1 cellular context compared by ENCODE assay signal in the genomic region with DNA sequence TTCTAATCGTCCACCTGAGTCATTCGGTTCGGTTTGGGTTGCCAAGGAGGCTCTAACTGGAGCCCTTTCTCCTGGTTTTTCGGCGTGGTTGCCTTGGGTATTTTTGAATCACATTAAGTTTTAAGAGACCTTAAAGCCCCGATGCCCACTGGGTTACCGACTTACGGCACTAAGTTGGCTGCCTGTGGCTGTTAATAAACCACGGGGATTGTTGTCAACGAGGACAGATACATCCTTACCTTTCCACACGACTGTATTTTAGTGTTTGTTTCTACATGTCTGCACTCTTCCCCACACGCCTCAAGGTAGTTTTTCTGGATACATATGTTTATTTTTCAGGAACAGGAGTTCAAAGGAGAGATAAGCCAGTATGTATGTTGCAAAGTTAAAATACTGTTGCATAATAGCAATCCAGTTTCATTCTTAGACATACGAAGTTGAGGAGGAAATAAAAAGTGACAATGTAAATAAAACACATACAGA.
TF ChIP-seq lines count a peak whose summit lies in the region.

No MANE protein-coding gene starts in this region.

TF ChIP-seq in K562, 482 proteins besides CTCF, POLR2A, EP300 and RAD21 (continued from another document):
- TF ChIP-seq, protein P1, sequence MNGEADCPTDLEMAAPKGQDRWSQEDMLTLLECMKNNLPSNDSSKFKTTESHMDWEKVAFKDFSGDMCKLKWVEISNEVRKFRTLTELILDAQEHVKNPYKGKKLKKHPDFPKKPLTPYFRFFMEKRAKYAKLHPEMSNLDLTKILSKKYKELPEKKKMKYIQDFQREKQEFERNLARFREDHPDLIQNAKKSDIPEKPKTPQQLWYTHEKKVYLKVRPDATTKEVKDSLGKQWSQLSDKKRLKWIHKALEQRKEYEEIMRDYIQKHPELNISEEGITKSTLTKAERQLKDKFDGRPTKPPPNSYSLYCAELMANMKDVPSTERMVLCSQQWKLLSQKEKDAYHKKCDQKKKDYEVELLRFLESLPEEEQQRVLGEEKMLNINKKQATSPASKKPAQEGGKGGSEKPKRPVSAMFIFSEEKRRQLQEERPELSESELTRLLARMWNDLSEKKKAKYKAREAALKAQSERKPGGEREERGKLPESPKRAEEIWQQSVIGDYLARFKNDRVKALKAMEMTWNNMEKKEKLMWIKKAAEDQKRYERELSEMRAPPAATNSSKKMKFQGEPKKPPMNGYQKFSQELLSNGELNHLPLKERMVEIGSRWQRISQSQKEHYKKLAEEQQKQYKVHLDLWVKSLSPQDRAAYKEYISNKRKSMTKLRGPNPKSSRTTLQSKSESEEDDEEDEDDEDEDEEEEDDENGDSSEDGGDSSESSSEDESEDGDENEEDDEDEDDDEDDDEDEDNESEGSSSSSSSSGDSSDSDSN (IDR thresholded peaks at IDR 0.05; ENCODE audit: borderline replicate concordance in 1 of 2, low read depth in 2 of 2, low read length in 2 of 2), result no peak
- TF ChIP-seq, protein P2, sequence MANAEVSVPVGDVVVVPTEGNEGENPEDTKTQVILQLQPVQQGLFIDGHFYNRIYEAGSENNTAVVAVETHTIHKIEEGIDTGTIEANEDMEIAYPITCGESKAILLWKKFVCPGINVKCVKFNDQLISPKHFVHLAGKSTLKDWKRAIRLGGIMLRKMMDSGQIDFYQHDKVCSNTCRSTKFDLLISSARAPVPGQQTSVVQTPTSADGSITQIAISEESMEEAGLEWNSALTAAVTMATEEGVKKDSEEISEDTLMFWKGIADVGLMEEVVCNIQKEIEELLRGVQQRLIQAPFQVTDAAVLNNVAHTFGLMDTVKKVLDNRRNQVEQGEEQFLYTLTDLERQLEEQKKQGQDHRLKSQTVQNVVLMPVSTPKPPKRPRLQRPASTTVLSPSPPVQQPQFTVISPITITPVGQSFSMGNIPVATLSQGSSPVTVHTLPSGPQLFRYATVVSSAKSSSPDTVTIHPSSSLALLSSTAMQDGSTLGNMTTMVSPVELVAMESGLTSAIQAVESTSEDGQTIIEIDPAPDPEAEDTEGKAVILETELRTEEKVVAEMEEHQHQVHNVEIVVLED (CRISPR knock-in tag; IDR thresholded peaks at IDR 0.05), result no peak
- TF ChIP-seq, protein P3, sequence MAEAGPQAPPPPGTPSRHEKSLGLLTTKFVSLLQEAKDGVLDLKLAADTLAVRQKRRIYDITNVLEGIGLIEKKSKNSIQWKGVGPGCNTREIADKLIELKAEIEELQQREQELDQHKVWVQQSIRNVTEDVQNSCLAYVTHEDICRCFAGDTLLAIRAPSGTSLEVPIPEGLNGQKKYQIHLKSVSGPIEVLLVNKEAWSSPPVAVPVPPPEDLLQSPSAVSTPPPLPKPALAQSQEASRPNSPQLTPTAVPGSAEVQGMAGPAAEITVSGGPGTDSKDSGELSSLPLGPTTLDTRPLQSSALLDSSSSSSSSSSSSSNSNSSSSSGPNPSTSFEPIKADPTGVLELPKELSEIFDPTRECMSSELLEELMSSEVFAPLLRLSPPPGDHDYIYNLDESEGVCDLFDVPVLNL (CRISPR knock-in tag; IDR thresholded peaks at IDR 0.05; ENCODE audit: low read depth), result no peak
- TF ChIP-seq CEBPG (CRISPR knock-in tag; IDR thresholded peaks at IDR 0.05) (peak; percentile 65; the same call in 1 of the 2 replicates), CEBPG (tag; conservative IDR thresholded peaks at IDR 0.05 in 1 of 2, IDR thresholded peaks at IDR 0.05 in 1 of 2) (peak; percentile 89 to 97), NR1H2 (CRISPR knock-in tag; IDR thresholded peaks at IDR 0.05) (no peak), DPF2 (IDR thresholded peaks at IDR 0.05) (0 out of 2 replicates have a peak, but pooled peaks have one; percentile 34), CREM (IDR thresholded peaks at IDR 0.05; ENCODE audit: low read depth) (no peak), CEBPB (tag; IDR thresholded peaks at IDR 0.05) (peak; percentile 96), ARNT (IDR thresholded peaks at IDR 0.05) (peak in 1 of 2 experiments; percentile 73; a peak in 1 of 4 replicates), KAT8 (IDR thresholded peaks at IDR 0.05; ENCODE audit: low read depth) (no peak), KDM1A (IDR thresholded peaks at IDR 0.05) (no peak), PHF20 (IDR thresholded peaks at IDR 0.05; ENCODE audit: partially characterized antibody) (no peak), NFE2L1 (tag; IDR thresholded peaks at IDR 0.05; ENCODE audit: borderline replicate concordance, low read depth) (no peak), CBX2 (IDR thresholded peaks at IDR 0.05; ENCODE audit: insufficient read depth, low read length, poor library complexity, severe bottlenecking) (no peak), ZNF184 (CRISPR knock-in tag; IDR thresholded peaks at IDR 0.05) (no peak), ZNF263 (CRISPR knock-in tag; IDR thresholded peaks at IDR 0.05; ENCODE audit: borderline replicate concordance) (no peak), LEF1 (IDR thresholded peaks at IDR 0.05) (peak; percentile 41; the same call in 1 of the 2 replicates), SRSF7 (optimal IDR thresholded peaks at IDR 0.05; ENCODE audit: low read depth, low read length) (no peak)
- TF ChIP-seq, protein P4, sequence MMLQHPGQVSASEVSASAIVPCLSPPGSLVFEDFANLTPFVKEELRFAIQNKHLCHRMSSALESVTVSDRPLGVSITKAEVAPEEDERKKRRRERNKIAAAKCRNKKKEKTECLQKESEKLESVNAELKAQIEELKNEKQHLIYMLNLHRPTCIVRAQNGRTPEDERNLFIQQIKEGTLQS (IDR thresholded peaks at IDR 0.05), result peak; percentile 47; the same call in 1 of the 2 replicates
- TF ChIP-seq, protein P4 (CRISPR knock-in tag; conservative IDR thresholded peaks at IDR 0.05), result no peak
- TF ChIP-seq, protein P5, sequence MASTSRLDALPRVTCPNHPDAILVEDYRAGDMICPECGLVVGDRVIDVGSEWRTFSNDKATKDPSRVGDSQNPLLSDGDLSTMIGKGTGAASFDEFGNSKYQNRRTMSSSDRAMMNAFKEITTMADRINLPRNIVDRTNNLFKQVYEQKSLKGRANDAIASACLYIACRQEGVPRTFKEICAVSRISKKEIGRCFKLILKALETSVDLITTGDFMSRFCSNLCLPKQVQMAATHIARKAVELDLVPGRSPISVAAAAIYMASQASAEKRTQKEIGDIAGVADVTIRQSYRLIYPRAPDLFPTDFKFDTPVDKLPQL (IDR thresholded peaks at IDR 0.05; ENCODE audit: extremely low read depth, insufficient read length), result no peak
- TF ChIP-seq, protein P6, sequence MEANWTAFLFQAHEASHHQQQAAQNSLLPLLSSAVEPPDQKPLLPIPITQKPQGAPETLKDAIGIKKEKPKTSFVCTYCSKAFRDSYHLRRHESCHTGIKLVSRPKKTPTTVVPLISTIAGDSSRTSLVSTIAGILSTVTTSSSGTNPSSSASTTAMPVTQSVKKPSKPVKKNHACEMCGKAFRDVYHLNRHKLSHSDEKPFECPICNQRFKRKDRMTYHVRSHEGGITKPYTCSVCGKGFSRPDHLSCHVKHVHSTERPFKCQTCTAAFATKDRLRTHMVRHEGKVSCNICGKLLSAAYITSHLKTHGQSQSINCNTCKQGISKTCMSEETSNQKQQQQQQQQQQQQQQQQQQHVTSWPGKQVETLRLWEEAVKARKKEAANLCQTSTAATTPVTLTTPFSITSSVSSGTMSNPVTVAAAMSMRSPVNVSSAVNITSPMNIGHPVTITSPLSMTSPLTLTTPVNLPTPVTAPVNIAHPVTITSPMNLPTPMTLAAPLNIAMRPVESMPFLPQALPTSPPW (CRISPR knock-in tag; IDR thresholded peaks at IDR 0.05), result no peak
TF ChIP-seq in K562: peak in this region for 8.
